Comparison of ENCODE assay signal across 18 cellular contexts in genomic region chr6:111159628-111160027, GRCh38.
"Had no signal": no experiment of that assay in that cellular context is flagged by ENCODE, and none has a peak within 500 bp of the region (broad histone marks: within the 10 kb centered on the region; RNA-seq: fewer than 3 reads in every experiment).

No MANE protein-coding gene starts in this region.

- H3K4me1 Mint-ChIP-seq: brain; central memory CD8-positive, alpha-beta T cell; neural crest cell had no signal

- DNase-seq: activated CD4-positive, alpha-beta memory T cell treated with anti-CD3 and anti-CD28 coated beads, Interleukin-2, amount 10 ng/mL, durations not matched to agents 7 days and 5 days; activated CD4-positive, alpha-beta T cell treated with anti-CD3 and anti-CD28 coated beads for 4 hours; activated CD8-positive, alpha-beta memory T cell treated with anti-CD3 and anti-CD28 coated beads, Interleukin-2, amount 50 U/mL, for 48 hours; activated effector memory CD4-positive, alpha-beta T cell treated with anti-CD3 and anti-CD28 coated beads, Interleukin-2, amount 50 U/mL, for 16 hours; anterior cingulate cortex; colonic mucosa; gastrocnemius medialis; head of caudate nucleus; kidney; left lung; stimulated activated CD4-positive, alpha-beta T cell treated with anti-CD3 and anti-CD28 coated beads, Interleukin-12 subunit alpha, Interleukin-12 subunit beta, amount 100 ng/mL, for 4 hours; stimulated activated CD4-positive, alpha-beta T cell treated with anti-CD3 and anti-CD28 coated beads, Interleukin-2, amount 100 ng/mL, for 24 hours; SW 1271; upper lobe of right lung; WERI-Rb-1 had no signal

- H3K27ac Mint-ChIP-seq: activated CD4-positive, alpha-beta memory T cell treated with anti-CD3 and anti-CD28 coated beads, Interleukin-2, amount 10 ng/mL, durations not matched to agents 7 days and 5 days; brain had no signal

- H3K9me3 Mint-ChIP-seq: central memory CD8-positive, alpha-beta T cell had no signal

- H3K27me3 Mint-ChIP-seq: brain had no signal

- H3K4me3 Mint-ChIP-seq: activated CD4-positive, alpha-beta memory T cell treated with anti-CD3 and anti-CD28 coated beads, Interleukin-2, amount 10 ng/mL, durations not matched to agents 7 days and 5 days; brain; central memory CD8-positive, alpha-beta T cell; neural crest cell had no signal

- ATAC-seq: gastrocnemius medialis, left lung, upper lobe of right lung had no signal
